In the genomic region with DNA sequence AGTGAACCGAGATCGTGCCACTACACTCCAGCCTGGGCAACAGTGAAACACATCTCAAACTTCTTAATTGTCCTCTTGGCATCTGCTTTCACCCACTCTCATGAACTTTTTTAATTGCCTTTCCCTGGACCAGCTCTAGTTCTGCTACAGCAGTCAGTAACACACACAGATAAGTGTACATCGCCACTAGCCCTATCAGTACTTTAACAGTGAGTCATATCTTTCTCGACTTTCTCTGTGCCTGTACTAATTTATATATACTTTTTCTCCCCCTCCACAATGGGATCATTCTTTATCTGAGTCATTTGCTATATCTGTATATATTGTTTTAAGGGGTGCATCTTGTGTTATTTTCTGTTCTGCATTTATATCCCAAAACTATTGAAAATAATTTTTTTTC, we compare ENCODE assay signal across 17 cellular contexts. TPM values are rescaled to one million over a fixed set of nuclear protein-coding genes. Genes with fewer than 3 reads are reported as not detected.
DNase-seq lines count a peak whose midpoint lies in the region; ATAC-seq, FAIRE-seq and TF ChIP-seq lines count a peak whose summit lies in the region.
"Had no signal": no experiment of that assay in that cellular context is flagged by ENCODE, and none has a peak within 500 bp of the region (broad histone marks: within the 10 kb centered on the region; RNA-seq: fewer than 3 reads in every experiment).

No MANE protein-coding gene starts in this region.

- POLR2A ChIA-PET in A673 (lab: Charles Lee; ENCODE audit: low non-redundant PET) (no interaction called here), GM12878 (lab: Charles Lee) (no interaction called here)

- SMC1A ChIA-PET in GM12878 (lab: Charles Lee; ENCODE audit: uncharacterized antibody, unreplicated experiment), result interaction anchor here (1.1 kb wide), 1 partner anchor 9 kb away, joined by 3 read pairs; no protein-coding TSS in a partner anchor

- peaks cover 31% of the 10 kb centered on the region for H3K36me3 Mint-ChIP-seq in nephron progenitor cell (ENCODE audit: low read depth)

- H3K4me3 Mint-ChIP-seq in nephron progenitor cell, result no peak overlapping the region
- H3K4me3 Mint-ChIP-seq: dendritic cell treated with granulocyte-macrophage colony-stimulating factor and Interleukin-4, amounts not matched to agents 40 ng/mL and 50 ng/mL, for 4 days had no signal

- peaks cover 50% of the 10 kb centered on the region for H3K36me3 ChIP-seq in A673 (ENCODE audit: insufficient read depth, low read length, poor library complexity, severe bottlenecking)
- peaks cover 0 to 4% of the 10 kb centered on the region in 2 experiments; a peak in 2 of 4 replicates for H3K36me3 ChIP-seq in GM12878 (ENCODE audit: control insufficient read depth in 2 of 2, insufficient read depth in 2 of 2, low read length in 1 of 2)

- intact Hi-C loops in A673 (cut with micrococcal nuclease; ENCODE audit: unreplicated experiment) (no loop called here), GM12878 (cut with micrococcal nuclease; ENCODE audit: unreplicated experiment) (loop anchor here (2.0 kb wide), 1 partner anchor 55 kb away; a partner anchor contains a TSS)

- no peaks in the 10 kb centered on the region for H3K9me3 ChIP-seq in A673 (ENCODE audit: low read depth, low read length, poor library complexity, severe bottlenecking)
- H3K9me3 ChIP-seq in GM12878 (replicated peaks; ENCODE audit: control insufficient read depth, insufficient read depth, low read length), result no peaks in the 10 kb centered on the region

- H3K9me3 Mint-ChIP-seq in nephron progenitor cell, result no peaks in the 10 kb centered on the region
- H3K9me3 Mint-ChIP-seq: activated T-helper 2 cell treated with anti-CD3 and anti-CD28 coated beads, Interferon-gamma antibody, Interleukin-2, Interleukin-4, amounts not matched to agents 10 μg/mL and 5 μg/mL and 100 μg/mL, durations not matched to agents 14 hours and 24 hours and 36 hours; dendritic cell treated with granulocyte-macrophage colony-stimulating factor and Interleukin-4, amounts not matched to agents 40 ng/mL and 50 ng/mL, for 4 days had no signal

- ATAC-seq in HG02852 (IDR thresholded peaks at IDR 0.05; ENCODE audit: unreplicated experiment) (peak; percentile 38), GM12878 (peak; percentile 75), left lobe of liver (peak; percentile 24), GM21515 (IDR thresholded peaks at IDR 0.05; ENCODE audit: unreplicated experiment) (no peak)
- ATAC-seq: PC-3 had no signal

- H3K27me3 ChIP-seq in A673 (replicated peaks; ENCODE audit: insufficient read depth, low read depth, low read length, poor library complexity) (no peaks in the 10 kb centered on the region), GM12878 (replicated peaks in 1 of 2; ENCODE audit: control insufficient read depth in 2 of 2, insufficient read depth in 2 of 2, low read length in 1 of 2) (no peaks in the 10 kb centered on the region)

- H3K4me2 ChIP-seq in GM12878 (ENCODE audit: control insufficient read depth, insufficient read depth), result no peak overlapping the region

- TF ChIP-seq RAD21 in GM12878 (IDR thresholded peaks at IDR 0.05; ENCODE audit: insufficient read depth, low read depth, low read length), result no peak

- no peak for TF ChIP-seq POLR2A in GM12878 (IDR thresholded peaks at IDR 0.05; ENCODE audit: low read depth, low read length)

- BruUV-seq in A673 (replicated peaks; lab: Mats Ljungman, UMichigan), result no TSS peak
- no TSS peak for BruUV-seq in GM12878 (replicated peaks; lab: Mats Ljungman, UMichigan)

- RAD21 ChIA-PET in GM12878 (lab: Charles Lee; ENCODE audit: unreplicated experiment), result no interaction called here

- H2AFZ ChIP-seq in GM12878 (ENCODE audit: control insufficient read depth, low read depth, low read length), result no peak overlapping the region

- CTCF ChIA-PET in A673 (lab: Charles Lee) (no interaction called here), GM12878 (lab: Yijun Ruan, JAX) (interaction anchor here (1.4 kb wide), 1 partner anchor 9 kb away, joined by 7 read pairs; no protein-coding TSS in a partner anchor)

- no peak overlapping the region for H3K27ac Mint-ChIP-seq in nephron progenitor cell
- H3K27ac Mint-ChIP-seq: activated T-helper 2 cell treated with anti-CD3 and anti-CD28 coated beads, Interferon-gamma antibody, Interleukin-2, Interleukin-4, amounts not matched to agents 10 μg/mL and 5 μg/mL and 100 μg/mL, durations not matched to agents 14 hours and 24 hours and 36 hours; dendritic cell treated with granulocyte-macrophage colony-stimulating factor and Interleukin-4, amounts not matched to agents 40 ng/mL and 50 ng/mL, for 4 days had no signal

- H3K4me3 ChIP-seq in A673 (ENCODE audit: low read depth, low read length, poor library complexity, severe bottlenecking), result no peak overlapping the region
- H3K4me3 ChIP-seq in GM12878, result no peak overlapping the region

- FAIRE-seq in GM12878 (lab: Jason Lieb, UNC), result no peak
- FAIRE-seq: GM18507, TTC549 had no signal

- peaks cover 12% of the 10 kb centered on the region for H3K79me2 ChIP-seq in GM12878 (ENCODE audit: control insufficient read depth, insufficient read depth, low read length)

- no peak for DNase-seq in A673 (ENCODE audit: low spot score)
- DNase-seq in GM12878 (ENCODE audit: low read depth, low spot score), result no peak
- no peak for DNase-seq in left lobe of liver (ENCODE audit: low spot score)
- no peak for DNase-seq in stimulated activated CD4-positive, alpha-beta T cell treated with anti-CD3 and anti-CD28 coated beads, Interleukin-4, amount 100 ng/mL, for 24 hours
- no peak for DNase-seq in NCI-H69 (lab: John Stamatoyannopoulos, UW)
- DNase-seq in nephron progenitor cell, result no peak
- DNase-seq: Calu3, hippocampal formation, NCI-H1694 treated with DMSO at 0.1 percent for 48 hours, PC-3 had no signal

- no peaks in the 10 kb centered on the region for H3K27me3 Mint-ChIP-seq in nephron progenitor cell (ENCODE audit: low read depth, poor library complexity)
- H3K27me3 Mint-ChIP-seq: dendritic cell treated with granulocyte-macrophage colony-stimulating factor and Interleukin-4, amounts not matched to agents 40 ng/mL and 50 ng/mL, for 4 days had no signal

- peaks cover 18% of the 10 kb centered on the region for H3K4me1 ChIP-seq in A673 (ENCODE audit: insufficient read depth, low read length, poor library complexity, severe bottlenecking)
- H3K4me1 ChIP-seq in GM12878 (ENCODE audit: control insufficient read depth, insufficient read depth, low read length), result peaks cover 12% of the 10 kb centered on the region

- H4K20me1 ChIP-seq in GM12878 (ENCODE audit: control insufficient read depth, insufficient read depth), result no peaks in the 10 kb centered on the region

- no peak for TF ChIP-seq EP300 in GM12878 (IDR thresholded peaks at IDR 0.05; ENCODE audit: borderline replicate concordance in 1 of 2, control insufficient read depth in 1 of 2, low read depth in 2 of 2, low read length in 2 of 2)

- peak overlapping the region; percentile 34 for H3K27ac ChIP-seq in A673 (ENCODE audit: low read depth, low read length, poor library complexity, severe bottlenecking)
- H3K27ac ChIP-seq in GM12878 (ENCODE audit: control insufficient read depth, insufficient read depth), result 0 out of 2 replicates have a peak overlapping the region, but pooled peaks have one; percentile 7

- WGBS in GM12878 (ENCODE audit: insufficient coverage, insufficient replicate concordance, low lambda C conversion rate, missing lambda C conversion rate), result 60% methylated on average over 4 of the region's 4 CpGs

- in situ Hi-C loops in GM12878 (cut with MboI), result no loop called here

- H3K9ac ChIP-seq in GM12878 (ENCODE audit: control insufficient read depth, insufficient read depth, low read length), result no peak overlapping the region

- TF ChIP-seq CTCF in A673 (conservative IDR thresholded peaks at IDR 0.05; ENCODE audit: low read depth, low read length), result no peak
- no peak for TF ChIP-seq CTCF in GM12878 (IDR thresholded peaks at IDR 0.05 in 2 of 3, conservative IDR thresholded peaks at IDR 0.05 in 1 of 3; ENCODE audit: control insufficient read depth in 2 of 3, extremely low read depth in 1 of 3, insufficient read depth in 1 of 3, low read depth in 3 of 3, low read length in 3 of 3)
- TF ChIP-seq CTCF in nephron progenitor cell (IDR thresholded peaks at IDR 0.05), result no peak

- no peaks in the 10 kb centered on the region for H3K4me1 Mint-ChIP-seq in nephron progenitor cell

RNA-seq across cellular contexts. Expression of a gene that starts 6.7 kb away (rescaled TPM):
- total RNA-seq in A673 (2021) (26.8 and 28.7 TPM in 2 replicates), GM12878 (2014; rRNA removed) (8.1 and 10.9 TPM in 2 replicates), GM12878 (2014; rRNA removed; fragmentation: Illumina TruSeq; extraction: Trizol) (10.4 and 11.2 TPM in 2 replicates), GM12878 (2021) (8.9 and 10.0 TPM in 2 replicates), left lobe of liver (20.6 TPM)
- total RNA-seq in GM12878 (2013; cell fraction: nucleolus; rRNA removed), result 26.8 and 29.7 TPM in 2 replicates
- 2.4 TPM for polyA plus RNA-seq in GM12878 (2011; ENCODE audit: low read depth)
- polyA plus RNA-seq in GM12878 (2011; rRNA removed) (6.1 and 11.6 TPM in 2 replicates), GM12878 (2014; fragmentation: Illumina TruSeq; extraction: Trizol) (8.4 and 11.5 TPM in 2 replicates), GM12878 (2014; fragmentation: Nextera tagmentation; extraction: Ambion mirVana) (1 to 10 TPM; 2.2 to 3.6 TPM), GM12878 (2014; rRNA removed) (7.0 and 7.7 TPM in 2 replicates), GM12878 (2016; fragmentation: Nextera tagmentation; extraction: Ambion mirVana) (10 to 100 TPM; 16.1 to 16.6 TPM)
- 3.0 and 5.2 TPM in 2 replicates for polyA plus RNA-seq in GM12878 (2011; cell fraction: cytosol; rRNA removed)
- 3.4 and 5.0 TPM in 2 replicates for polyA plus RNA-seq in GM12878 (2011; cell fraction: nucleus; rRNA removed)
- polyA plus RNA-seq in GM12878 (2012), result 4.1 and 6.4 TPM in 2 replicates
- 4.9 and 5.5 TPM in 2 replicates for polyA minus RNA-seq in GM12878 (2011; rRNA and poly(A)+ RNA removed)
- polyA minus RNA-seq in GM12878 (2011; cell fraction: cytosol; rRNA and poly(A)+ RNA removed), result 3.1 and 3.2 TPM in 2 replicates
- 3.4 and 8.5 TPM in 2 replicates for polyA minus RNA-seq in GM12878 (2011; cell fraction: nucleus; rRNA and poly(A)+ RNA removed)

RNA-seq across cellular contexts. Expression of a gene that starts 19.8 kb away (rescaled TPM):
- total RNA-seq in A673 (2021) (20.4 and 21.2 TPM in 2 replicates), GM12878 (2014; rRNA removed) (1.2 and 1.6 TPM in 2 replicates), GM12878 (2014; rRNA removed; fragmentation: Illumina TruSeq; extraction: Trizol) (0.89 and 1.1 TPM in 2 replicates), GM12878 (2021) (1.6 and 2.1 TPM in 2 replicates), left lobe of liver (3.7 TPM)
- total RNA-seq in GM12878 (2013; cell fraction: nucleolus; rRNA removed), result 5.5 and 6.6 TPM in 2 replicates
- polyA plus RNA-seq in GM12878 (2011; ENCODE audit: low read depth), result 0.47 TPM
- polyA plus RNA-seq in GM12878 (2011; rRNA removed) (0.37 and 0.42 TPM in 2 replicates), GM12878 (2014; fragmentation: Illumina TruSeq; extraction: Trizol) (0.48 and 0.68 TPM in 2 replicates), GM12878 (2014; fragmentation: Nextera tagmentation; extraction: Ambion mirVana) (1 to 10 TPM in 1 of 2 experiments, under 1 TPM in 1; 0.88 to 1.3 TPM), GM12878 (2014; rRNA removed) (0.94 and 2.0 TPM in 2 replicates), GM12878 (2016; fragmentation: Nextera tagmentation; extraction: Ambion mirVana) (1 to 10 TPM in 1 of 2 experiments, under 1 TPM in 1; 0.42 to 1.4 TPM)
- polyA plus RNA-seq in GM12878 (2011; cell fraction: cytosol; rRNA removed), result 0.13 TPM in 2 replicates
- 0.53 and 0.94 TPM in 2 replicates for polyA plus RNA-seq in GM12878 (2011; cell fraction: nucleus; rRNA removed)
- 0.46 and 1.5 TPM in 2 replicates for polyA plus RNA-seq in GM12878 (2012)
- 0.15 TPM in 1 of 2 replicates, not detected in the other for polyA minus RNA-seq in GM12878 (2011; rRNA and poly(A)+ RNA removed)
- polyA minus RNA-seq in GM12878 (2011; cell fraction: cytosol; rRNA and poly(A)+ RNA removed), result not detected in 2 replicates
- 0.24 and 1.9 TPM in 2 replicates for polyA minus RNA-seq in GM12878 (2011; cell fraction: nucleus; rRNA and poly(A)+ RNA removed)
- total RNA-seq: NCI-H460, PC-3 had no signal

RNA-seq across cellular contexts. Expression of a gene that starts 24.0 kb away (rescaled TPM):
- 30.9 and 39.5 TPM in 2 replicates for total RNA-seq in A673 (2021)
- total RNA-seq in GM12878 (2013; cell fraction: nucleolus; rRNA removed), result 15.2 and 15.5 TPM in 2 replicates
- total RNA-seq in GM12878 (2014; rRNA removed), result 6.0 and 6.5 TPM in 2 replicates
- 5.2 and 5.7 TPM in 2 replicates for total RNA-seq in GM12878 (2014; rRNA removed; fragmentation: Illumina TruSeq; extraction: Trizol)
- total RNA-seq in GM12878 (2021), result 7.1 and 8.0 TPM in 2 replicates
- 2.4 TPM for polyA plus RNA-seq in GM12878 (2011; ENCODE audit: low read depth)
- polyA plus RNA-seq in GM12878 (2011; rRNA removed), result 5.0 and 5.7 TPM in 2 replicates
- 3.2 and 4.0 TPM in 2 replicates for polyA plus RNA-seq in GM12878 (2011; cell fraction: cytosol; rRNA removed)
- polyA plus RNA-seq in GM12878 (2011; cell fraction: nucleus; rRNA removed), result 5.4 and 7.2 TPM in 2 replicates
- 5.6 and 6.6 TPM in 2 replicates for polyA plus RNA-seq in GM12878 (2012)
- 7.9 and 9.6 TPM in 2 replicates for polyA plus RNA-seq in GM12878 (2014; fragmentation: Illumina TruSeq; extraction: Trizol)
- polyA plus RNA-seq in GM12878 (2014; fragmentation: Nextera tagmentation; extraction: Ambion mirVana), result 1 to 10 TPM; 1.6 to 3.5 TPM
- 7.2 and 7.7 TPM in 2 replicates for polyA plus RNA-seq in GM12878 (2014; rRNA removed)
- 10 to 100 TPM; 10.1 to 11.3 TPM for polyA plus RNA-seq in GM12878 (2016; fragmentation: Nextera tagmentation; extraction: Ambion mirVana)
- 7.2 and 7.7 TPM in 2 replicates for polyA minus RNA-seq in GM12878 (2011; rRNA and poly(A)+ RNA removed)
- polyA minus RNA-seq in GM12878 (2011; cell fraction: cytosol; rRNA and poly(A)+ RNA removed), result 1.9 and 2.4 TPM in 2 replicates
- 11.4 and 15.9 TPM in 2 replicates for polyA minus RNA-seq in GM12878 (2011; cell fraction: nucleus; rRNA and poly(A)+ RNA removed)
- total RNA-seq in left lobe of liver, result 7.0 TPM

RNA-seq across cellular contexts. Expression of a gene that starts 54.9 kb away (rescaled TPM):
- total RNA-seq in A673 (2021) (93.1 and 93.6 TPM in 2 replicates), GM12878 (2014; rRNA removed) (71.8 and 86.6 TPM in 2 replicates), GM12878 (2014; rRNA removed; fragmentation: Illumina TruSeq; extraction: Trizol) (34.7 and 38.2 TPM in 2 replicates), GM12878 (2021) (32.4 and 35.6 TPM in 2 replicates), left lobe of liver (108 TPM)
- total RNA-seq in GM12878 (2013; cell fraction: nucleolus; rRNA removed), result 25.0 and 26.9 TPM in 2 replicates
- polyA plus RNA-seq in GM12878 (2011; ENCODE audit: low read depth), result 13.1 TPM
- polyA plus RNA-seq in GM12878 (2011; rRNA removed) (44.5 and 69.0 TPM in 2 replicates), GM12878 (2014; fragmentation: Illumina TruSeq; extraction: Trizol) (44.2 and 60.1 TPM in 2 replicates), GM12878 (2014; fragmentation: Nextera tagmentation; extraction: Ambion mirVana) (10 to 100 TPM; 14.2 to 26.2 TPM), GM12878 (2014; rRNA removed) (43.6 and 54.8 TPM in 2 replicates), GM12878 (2016; fragmentation: Nextera tagmentation; extraction: Ambion mirVana) (10 to 100 TPM; 50.6 to 52.5 TPM)
- 16.4 and 19.2 TPM in 2 replicates for polyA plus RNA-seq in GM12878 (2011; cell fraction: cytosol; rRNA removed)
- polyA plus RNA-seq in GM12878 (2011; cell fraction: nucleus; rRNA removed), result 17.0 and 19.5 TPM in 2 replicates
- 29.5 and 34.0 TPM in 2 replicates for polyA plus RNA-seq in GM12878 (2012)
- 16.2 TPM in 2 replicates for polyA minus RNA-seq in GM12878 (2011; rRNA and poly(A)+ RNA removed)
- 19.2 and 27.1 TPM in 2 replicates for polyA minus RNA-seq in GM12878 (2011; cell fraction: cytosol; rRNA and poly(A)+ RNA removed)
- 18.9 and 33.4 TPM in 2 replicates for polyA minus RNA-seq in GM12878 (2011; cell fraction: nucleus; rRNA and poly(A)+ RNA removed)
